ENCODE assay signal across 23 cellular contexts in the genomic region with DNA sequence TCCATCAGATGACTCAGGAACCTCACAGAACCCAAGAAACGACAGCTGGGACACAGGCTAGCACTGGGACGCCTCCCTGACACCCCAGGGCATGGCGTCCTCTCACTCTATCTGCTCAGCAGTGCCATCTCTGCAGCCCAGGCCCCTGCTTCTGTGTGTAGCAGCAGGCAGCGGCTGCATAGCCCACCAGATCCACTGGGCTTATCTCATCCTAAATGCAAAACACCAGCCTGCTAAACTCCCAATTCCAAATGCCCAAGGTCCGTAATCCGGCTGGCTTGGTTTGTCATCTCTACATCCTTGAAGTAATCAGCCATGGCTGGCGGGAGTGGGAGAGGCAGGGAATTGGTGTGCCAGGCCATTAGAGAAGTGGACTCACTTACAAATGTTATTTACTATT. TPM values are rescaled to one million over a fixed set of nuclear protein-coding genes. Genes with fewer than 3 reads are reported as not detected.
"Had no signal": no experiment of that assay in that cellular context is flagged by ENCODE, and none has a peak within 500 bp of the region (broad histone marks: within the 10 kb centered on the region; RNA-seq: fewer than 3 reads in every experiment).

No MANE protein-coding gene starts in this region.

- H3K4me1 ChIP-seq: SJSA1 had no signal

- H3K9me3 ChIP-seq: SJSA1 had no signal

- H3K27me3 ChIP-seq: SJSA1 had no signal

- H3K4me3 ChIP-seq: SJSA1, SK-N-MC had no signal

- H3K36me3 ChIP-seq: SJSA1 had no signal

- DNase-seq: KBM-7, MV-4-11, NCI-H1048, NCI-H1105, NCI-H1417, NCI-H1436 treated with DMSO at 0.1 percent for 48 hours, NCI-H1694, NCI-H187 treated with DMSO at 0.1 percent for 48 hours, NCI-H2029 treated with DMSO at 0.1 percent for 48 hours, NCI-H2171 treated with DMSO at 0.1 percent for 48 hours, NCI-H345, NCI-H446 treated with DMSO at 0.1 percent for 48 hours, NCI-H510A treated with DMSO at 0.1 percent for 48 hours, NCI-H69, NCI-H774, Right ventricle myocardium superior, RPMI8226, SIG-M5 had no signal

- H3K27ac ChIP-seq: SJSA1, SK-N-MC had no signal

RNA-seq across cellular contexts. Expression of a gene that starts 30.7 kb away (rescaled TPM):
- total RNA-seq: HT-29, LHCN-M2, MCF 10A, Right ventricle myocardium superior, SJSA1 had no signal
